1 cellular context compared by ENCODE assay signal in the genomic region with DNA sequence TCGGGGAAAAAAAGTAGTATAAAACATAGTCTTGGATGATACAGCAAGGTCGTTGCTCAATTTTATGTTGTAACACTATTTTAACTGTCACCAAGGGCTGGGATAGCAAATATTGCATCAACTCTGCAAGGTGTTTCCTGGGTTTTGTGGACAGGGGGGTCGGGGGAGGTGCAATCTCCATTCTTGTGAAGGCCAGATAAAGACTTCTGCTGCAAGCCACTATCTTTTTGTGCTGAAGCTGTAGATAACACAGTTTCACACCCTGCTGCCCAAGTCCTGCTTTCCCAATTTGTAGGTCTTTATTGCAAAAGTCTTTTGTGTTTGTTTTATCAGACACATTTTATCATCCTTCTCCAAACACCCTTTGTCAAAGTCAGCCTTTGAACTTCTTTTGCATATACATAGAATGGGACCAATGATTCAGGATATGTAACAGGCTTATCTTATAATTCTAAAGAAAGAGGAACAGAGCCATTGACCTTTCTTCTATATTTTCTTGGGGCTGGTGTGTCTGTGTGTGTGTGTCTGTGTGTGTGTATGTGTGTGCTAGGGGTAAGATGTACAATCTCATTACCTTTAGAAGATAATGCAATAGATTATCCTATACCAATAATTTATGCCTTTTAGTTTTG.
TF ChIP-seq lines count a peak whose summit lies in the region.

No MANE protein-coding gene starts in this region.

TF ChIP-seq in K562, 482 proteins besides CTCF, POLR2A, EP300 and RAD21 (continued from another document):
- TF ChIP-seq, protein P1, sequence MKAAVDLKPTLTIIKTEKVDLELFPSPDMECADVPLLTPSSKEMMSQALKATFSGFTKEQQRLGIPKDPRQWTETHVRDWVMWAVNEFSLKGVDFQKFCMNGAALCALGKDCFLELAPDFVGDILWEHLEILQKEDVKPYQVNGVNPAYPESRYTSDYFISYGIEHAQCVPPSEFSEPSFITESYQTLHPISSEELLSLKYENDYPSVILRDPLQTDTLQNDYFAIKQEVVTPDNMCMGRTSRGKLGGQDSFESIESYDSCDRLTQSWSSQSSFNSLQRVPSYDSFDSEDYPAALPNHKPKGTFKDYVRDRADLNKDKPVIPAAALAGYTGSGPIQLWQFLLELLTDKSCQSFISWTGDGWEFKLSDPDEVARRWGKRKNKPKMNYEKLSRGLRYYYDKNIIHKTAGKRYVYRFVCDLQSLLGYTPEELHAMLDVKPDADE (conservative IDR thresholded peaks at IDR 0.05; ENCODE audit: control insufficient read depth, low read depth, low read length), result no peak; the same call in 1 of the 2 replicates
- TF ChIP-seq JUND (IDR thresholded peaks at IDR 0.05; ENCODE audit: borderline replicate concordance, low read depth, low read length) (peak; percentile 94), JUND (tag; IDR thresholded peaks at IDR 0.05; ENCODE audit: borderline replicate concordance, low read depth, low read length) (peak; percentile 93; the same call in 2 of the 3 replicates), HSF4 (CRISPR knock-in tag; IDR thresholded peaks at IDR 0.05; ENCODE audit: borderline replicate concordance) (no peak), HDGF (IDR thresholded peaks at IDR 0.05) (no peak), ZNF316 (IDR thresholded peaks at IDR 0.05) (peak; percentile 77), NBN (IDR thresholded peaks at IDR 0.05; ENCODE audit: low read depth) (peak; percentile 98; the same call in 1 of the 2 replicates), CBFA2T2 (conservative IDR thresholded peaks at IDR 0.05) (peak; percentile 100), ZNF668 (CRISPR knock-in tag; IDR thresholded peaks at IDR 0.05) (peak; percentile 78; the same call in 1 of the 2 replicates), POLR3A (IDR thresholded peaks at IDR 0.05; ENCODE audit: borderline replicate concordance, extremely low read depth, insufficient read depth, insufficient read length) (peak; percentile 13), SAFB (IDR thresholded peaks at IDR 0.05; ENCODE audit: borderline replicate concordance, low read depth, low read length) (no peak), NFXL1 (CRISPR knock-in tag; IDR thresholded peaks at IDR 0.05) (no peak), KLF13 (tag; IDR thresholded peaks at IDR 0.05; ENCODE audit: borderline replicate concordance, low read depth) (0 out of 2 replicates have a peak, but pooled peaks have one; percentile 42), PYGO2 (tag; IDR thresholded peaks at IDR 0.05) (peak; percentile 95), CEBPG (CRISPR knock-in tag; IDR thresholded peaks at IDR 0.05) (peak; percentile 99), CEBPG (tag; conservative IDR thresholded peaks at IDR 0.05 in 1 of 2, IDR thresholded peaks at IDR 0.05 in 1 of 2) (peak; percentile 100), FOXJ2 (tag; IDR thresholded peaks at IDR 0.05) (peak; percentile 95), TBL1XR1 (IDR thresholded peaks at IDR 0.05; ENCODE audit: low read length in 2 of 2) (peak; percentile 98 to 100), CREM (IDR thresholded peaks at IDR 0.05; ENCODE audit: low read depth) (peak; percentile 85), LCOR (CRISPR knock-in tag; IDR thresholded peaks at IDR 0.05) (peak; percentile 99; the same call in 1 of the 2 replicates), HDAC1 (IDR thresholded peaks at IDR 0.05) (peak in 1 of 2 experiments; percentile 98; a peak in 3 of 4 replicates), RBM17 (IDR thresholded peaks at IDR 0.05; ENCODE audit: borderline replicate concordance, low read depth, low read length) (no peak), BRCA1 (IDR thresholded peaks at IDR 0.05) (no peak), BRCA1 (CRISPR knock-in tag; IDR thresholded peaks at IDR 0.05) (no peak), GATAD2B (IDR thresholded peaks at IDR 0.05; ENCODE audit: borderline replicate concordance) (peak; percentile 100), BCL6 (CRISPR knock-in tag; IDR thresholded peaks at IDR 0.05) (peak; percentile 84), RB1 (IDR thresholded peaks at IDR 0.05; ENCODE audit: low read depth) (0 out of 2 replicates have a peak, but pooled peaks have one; percentile 38), SMAD3 (CRISPR knock-in tag; conservative IDR thresholded peaks at IDR 0.05) (peak; percentile 96), MTA1 (IDR thresholded peaks at IDR 0.05; ENCODE audit: borderline replicate concordance) (peak; percentile 96), FOSL1 (tag; conservative IDR thresholded peaks at IDR 0.05) (peak; percentile 93), ZNF212 (CRISPR knock-in tag; IDR thresholded peaks at IDR 0.05) (no peak)
- TF ChIP-seq, protein P2, sequence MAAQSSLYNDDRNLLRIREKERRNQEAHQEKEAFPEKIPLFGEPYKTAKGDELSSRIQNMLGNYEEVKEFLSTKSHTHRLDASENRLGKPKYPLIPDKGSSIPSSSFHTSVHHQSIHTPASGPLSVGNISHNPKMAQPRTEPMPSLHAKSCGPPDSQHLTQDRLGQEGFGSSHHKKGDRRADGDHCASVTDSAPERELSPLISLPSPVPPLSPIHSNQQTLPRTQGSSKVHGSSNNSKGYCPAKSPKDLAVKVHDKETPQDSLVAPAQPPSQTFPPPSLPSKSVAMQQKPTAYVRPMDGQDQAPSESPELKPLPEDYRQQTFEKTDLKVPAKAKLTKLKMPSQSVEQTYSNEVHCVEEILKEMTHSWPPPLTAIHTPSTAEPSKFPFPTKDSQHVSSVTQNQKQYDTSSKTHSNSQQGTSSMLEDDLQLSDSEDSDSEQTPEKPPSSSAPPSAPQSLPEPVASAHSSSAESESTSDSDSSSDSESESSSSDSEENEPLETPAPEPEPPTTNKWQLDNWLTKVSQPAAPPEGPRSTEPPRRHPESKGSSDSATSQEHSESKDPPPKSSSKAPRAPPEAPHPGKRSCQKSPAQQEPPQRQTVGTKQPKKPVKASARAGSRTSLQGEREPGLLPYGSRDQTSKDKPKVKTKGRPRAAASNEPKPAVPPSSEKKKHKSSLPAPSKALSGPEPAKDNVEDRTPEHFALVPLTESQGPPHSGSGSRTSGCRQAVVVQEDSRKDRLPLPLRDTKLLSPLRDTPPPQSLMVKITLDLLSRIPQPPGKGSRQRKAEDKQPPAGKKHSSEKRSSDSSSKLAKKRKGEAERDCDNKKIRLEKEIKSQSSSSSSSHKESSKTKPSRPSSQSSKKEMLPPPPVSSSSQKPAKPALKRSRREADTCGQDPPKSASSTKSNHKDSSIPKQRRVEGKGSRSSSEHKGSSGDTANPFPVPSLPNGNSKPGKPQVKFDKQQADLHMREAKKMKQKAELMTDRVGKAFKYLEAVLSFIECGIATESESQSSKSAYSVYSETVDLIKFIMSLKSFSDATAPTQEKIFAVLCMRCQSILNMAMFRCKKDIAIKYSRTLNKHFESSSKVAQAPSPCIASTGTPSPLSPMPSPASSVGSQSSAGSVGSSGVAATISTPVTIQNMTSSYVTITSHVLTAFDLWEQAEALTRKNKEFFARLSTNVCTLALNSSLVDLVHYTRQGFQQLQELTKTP (IDR thresholded peaks at IDR 0.05; ENCODE audit: low read depth in 1 of 2, partially characterized antibody in 2 of 2), result peak in 1 of 2 experiments; percentile 95
- TF ChIP-seq, protein P3, sequence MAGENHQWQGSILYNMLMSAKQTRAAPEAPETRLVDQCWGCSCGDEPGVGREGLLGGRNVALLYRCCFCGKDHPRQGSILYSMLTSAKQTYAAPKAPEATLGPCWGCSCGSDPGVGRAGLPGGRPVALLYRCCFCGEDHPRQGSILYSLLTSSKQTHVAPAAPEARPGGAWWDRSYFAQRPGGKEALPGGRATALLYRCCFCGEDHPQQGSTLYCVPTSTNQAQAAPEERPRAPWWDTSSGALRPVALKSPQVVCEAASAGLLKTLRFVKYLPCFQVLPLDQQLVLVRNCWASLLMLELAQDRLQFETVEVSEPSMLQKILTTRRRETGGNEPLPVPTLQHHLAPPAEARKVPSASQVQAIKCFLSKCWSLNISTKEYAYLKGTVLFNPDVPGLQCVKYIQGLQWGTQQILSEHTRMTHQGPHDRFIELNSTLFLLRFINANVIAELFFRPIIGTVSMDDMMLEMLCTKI (IDR thresholded peaks at IDR 0.05; ENCODE audit: partially characterized antibody), result no peak
- TF ChIP-seq, protein P4, sequence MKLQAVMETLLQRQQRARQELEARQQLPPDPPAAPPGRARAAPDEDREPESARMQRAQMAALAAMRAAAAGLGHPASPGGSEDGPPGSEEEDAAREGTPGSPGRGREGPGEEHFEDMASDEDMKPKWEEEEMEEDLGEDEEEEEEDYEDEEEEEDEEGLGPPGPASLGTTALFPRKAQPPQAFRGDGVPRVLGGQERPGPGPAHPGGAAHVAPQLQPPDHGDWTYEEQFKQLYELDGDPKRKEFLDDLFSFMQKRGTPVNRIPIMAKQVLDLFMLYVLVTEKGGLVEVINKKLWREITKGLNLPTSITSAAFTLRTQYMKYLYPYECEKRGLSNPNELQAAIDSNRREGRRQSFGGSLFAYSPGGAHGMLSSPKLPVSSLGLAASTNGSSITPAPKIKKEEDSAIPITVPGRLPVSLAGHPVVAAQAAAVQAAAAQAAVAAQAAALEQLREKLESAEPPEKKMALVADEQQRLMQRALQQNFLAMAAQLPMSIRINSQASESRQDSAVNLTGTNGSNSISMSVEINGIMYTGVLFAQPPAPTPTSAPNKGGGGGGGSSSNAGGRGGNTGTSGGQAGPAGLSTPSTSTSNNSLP (IDR thresholded peaks at IDR 0.05; ENCODE audit: borderline replicate concordance, low read depth, low read length), result peak; percentile 90; the same call in 1 of the 2 replicates
- TF ChIP-seq, protein P5, sequence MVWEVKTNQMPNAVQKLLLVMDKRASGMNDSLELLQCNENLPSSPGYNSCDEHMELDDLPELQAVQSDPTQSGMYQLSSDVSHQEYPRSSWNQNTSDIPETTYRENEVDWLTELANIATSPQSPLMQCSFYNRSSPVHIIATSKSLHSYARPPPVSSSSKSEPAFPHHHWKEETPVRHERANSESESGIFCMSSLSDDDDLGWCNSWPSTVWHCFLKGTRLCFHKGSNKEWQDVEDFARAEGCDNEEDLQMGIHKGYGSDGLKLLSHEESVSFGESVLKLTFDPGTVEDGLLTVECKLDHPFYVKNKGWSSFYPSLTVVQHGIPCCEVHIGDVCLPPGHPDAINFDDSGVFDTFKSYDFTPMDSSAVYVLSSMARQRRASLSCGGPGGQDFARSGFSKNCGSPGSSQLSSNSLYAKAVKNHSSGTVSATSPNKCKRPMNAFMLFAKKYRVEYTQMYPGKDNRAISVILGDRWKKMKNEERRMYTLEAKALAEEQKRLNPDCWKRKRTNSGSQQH (CRISPR knock-in tag; IDR thresholded peaks at IDR 0.05), result 0 out of 2 replicates have a peak, but pooled peaks have one; percentile 65
